ENCODE assay signal across 8 cellular contexts in genomic region chr13:27252467-27252866, GRCh38. TPM values are rescaled to one million over a fixed set of nuclear protein-coding genes. Genes with fewer than 3 reads are reported as not detected.
DNase-seq lines count a peak whose midpoint lies in the region; ATAC-seq and TF ChIP-seq lines count a peak whose summit lies in the region.

No MANE protein-coding gene starts in this region.

- H3K27ac ChIP-seq in CD4-positive, CD25-positive, alpha-beta regulatory T cell (ENCODE audit: insufficient read depth, low read length, poor library complexity, severe bottlenecking) = peak overlapping the region; percentile 97
- no peak overlapping the region for H3K27ac ChIP-seq in endodermal cell (ENCODE audit: low read depth, low read length)

- no peaks in the 10 kb centered on the region for H3K27me3 ChIP-seq in CD4-positive, CD25-positive, alpha-beta regulatory T cell (ENCODE audit: control insufficient read depth, insufficient read depth, low read length)
- H3K27me3 ChIP-seq in endodermal cell (ENCODE audit: control insufficient read depth, insufficient read depth, low read length, poor library complexity, severe bottlenecking) (no peaks in the 10 kb centered on the region), neuron (ENCODE audit: insufficient read depth, low read length) (no peaks in the 10 kb centered on the region)

- peak overlapping the region; percentile 99 for H3K4me3 ChIP-seq in CD4-positive, CD25-positive, alpha-beta regulatory T cell (ENCODE audit: low read depth, low read length)
- H3K4me3 ChIP-seq in NB4 (ENCODE audit: low read depth, low read length) (peak overlapping the region; percentile 78), endodermal cell (ENCODE audit: low read length) (peak overlapping the region; percentile 96), neuron (ENCODE audit: low read length) (peak overlapping the region; percentile 78)

- peaks cover 30% of the 10 kb centered on the region for H3K36me3 ChIP-seq in CD4-positive, CD25-positive, alpha-beta regulatory T cell (ENCODE audit: control insufficient read depth, insufficient read depth, low read length)
- peaks cover 49% of the 10 kb centered on the region for H3K36me3 ChIP-seq in endodermal cell (ENCODE audit: control insufficient read depth, insufficient read depth, low read length)
- peaks cover 45% of the 10 kb centered on the region for H3K36me3 ChIP-seq in neuron (ENCODE audit: insufficient read depth, low read length)

- peak overlapping the region; percentile 95 for H3K9ac ChIP-seq in endodermal cell (ENCODE audit: extremely low read depth, low read length, poor library complexity, severe bottlenecking)

- H3K27me3 Mint-ChIP-seq in CD4-positive, CD25-positive, alpha-beta regulatory T cell = no peaks in the 10 kb centered on the region
- H3K27me3 Mint-ChIP-seq in endodermal cell (ENCODE audit: insufficient read depth) = no peaks in the 10 kb centered on the region

- H3K9me3 Mint-ChIP-seq in CD4-positive, CD25-positive, alpha-beta regulatory T cell = no peaks in the 10 kb centered on the region
- no peaks in the 10 kb centered on the region for H3K9me3 Mint-ChIP-seq in endodermal cell

- ATAC-seq in CD4-positive, CD25-positive, alpha-beta regulatory T cell (ENCODE audit: low read depth in 2 of 2) = no peak
- no peak for ATAC-seq in HG03342 (IDR thresholded peaks at IDR 0.05; ENCODE audit: unreplicated experiment)

- peaks cover 33% of the 10 kb centered on the region for H3K4me1 ChIP-seq in CD4-positive, CD25-positive, alpha-beta regulatory T cell (ENCODE audit: control insufficient read depth, insufficient read depth, low read length, poor library complexity, severe bottlenecking)
- no peaks in the 10 kb centered on the region for H3K4me1 ChIP-seq in endodermal cell (ENCODE audit: control insufficient read depth, insufficient read depth, low read length)
- peaks cover 24% of the 10 kb centered on the region for H3K4me1 ChIP-seq in neuron (ENCODE audit: insufficient read depth, low read length)

- no peak overlapping the region for H2AFZ ChIP-seq in neuron (ENCODE audit: low read depth, low read length)

- H3K9me3 ChIP-seq in CD4-positive, CD25-positive, alpha-beta regulatory T cell (ENCODE audit: control insufficient read depth in 2 of 2, low read length in 2 of 2) = no peaks in the 10 kb centered on the region
- H3K9me3 ChIP-seq in endodermal cell (ENCODE audit: control insufficient read depth, low read length) (no peaks in the 10 kb centered on the region), neuron (ENCODE audit: low read length) (no peaks in the 10 kb centered on the region)

- DNase-seq in CD4-positive, CD25-positive, alpha-beta regulatory T cell = no peak
- DNase-seq in NB4 (ENCODE audit: low read depth) (no peak), endodermal cell (no peak), NCI-H526 (lab: John Stamatoyannopoulos, UW) (no peak), H4 (ENCODE audit: low spot score) (no peak), epidermal melanocyte (ENCODE audit: insufficient read length, low spot score) (no peak)

- no peak for TF ChIP-seq CTCF in NB4 (IDR thresholded peaks at IDR 0.05; ENCODE audit: low read depth, low read length)
- TF ChIP-seq CTCF in endodermal cell (conservative IDR thresholded peaks at IDR 0.05) = no peak

- H3K4me1 Mint-ChIP-seq in CD4-positive, CD25-positive, alpha-beta regulatory T cell = peaks cover 29 to 70% (median 44%) of the 10 kb centered on the region in 4 donors
- H3K4me1 Mint-ChIP-seq in endodermal cell = peaks cover 19% of the 10 kb centered on the region

- no peak for TF ChIP-seq POLR2A in NB4 (IDR thresholded peaks at IDR 0.05; ENCODE audit: extremely low read depth, insufficient read length)

- H3K27ac Mint-ChIP-seq in CD4-positive, CD25-positive, alpha-beta regulatory T cell = peak overlapping the region; percentile 99 to 100 (median 100)
- H3K27ac Mint-ChIP-seq in endodermal cell = peak overlapping the region; percentile 100

- peak overlapping the region; percentile 96 to 98 (median 96) for H3K4me3 Mint-ChIP-seq in CD4-positive, CD25-positive, alpha-beta regulatory T cell
- H3K4me3 Mint-ChIP-seq in endodermal cell = peak overlapping the region; percentile 95

- H3K36me3 Mint-ChIP-seq in CD4-positive, CD25-positive, alpha-beta regulatory T cell = peaks cover 20% of the 10 kb centered on the region
- peaks cover 44% of the 10 kb centered on the region for H3K36me3 Mint-ChIP-seq in endodermal cell (ENCODE audit: low read depth)

RNA-seq across cellular contexts. Expression of gene RPL21, which starts 1.1 kb away (rescaled TPM):
- total RNA-seq in CD4-positive, CD25-positive, alpha-beta regulatory T cell = 1,575 TPM
- polyA plus RNA-seq in CD4-positive, CD25-positive, alpha-beta regulatory T cell = 1,000 to 10,000 TPM; 4,189 to 7,317 (median 5,908) TPM
- total RNA-seq in endodermal cell = 100 to 1,000 TPM; 882 to 975 TPM
- 1,851 TPM for polyA plus RNA-seq in endodermal cell (2013, experiment 1 of 2)
- polyA plus RNA-seq in endodermal cell (2013, experiment 2 of 2) = 1,837 TPM
- total RNA-seq in H4 (2014; rRNA removed; shearing (Covaris generic)) = 875 and 975 TPM in 2 replicates

RNA-seq across cellular contexts. Expression of gene RASL11A, which starts 18.2 kb away (rescaled TPM):
- 2.9 TPM for total RNA-seq in CD4-positive, CD25-positive, alpha-beta regulatory T cell
- under 1 TPM in 3 of 4 donors, not detected in 1; 0.25 to 0.84 (median 0.26) TPM for polyA plus RNA-seq in CD4-positive, CD25-positive, alpha-beta regulatory T cell
- total RNA-seq in endodermal cell = 1 to 10 TPM in 1 of 2 donors, under 1 TPM in 1; 0.95 to 1.1 TPM
- polyA plus RNA-seq in endodermal cell (2013, experiment 1 of 2) = 1.2 TPM
- 0.70 TPM for polyA plus RNA-seq in endodermal cell (2013, experiment 2 of 2)
- 31.0 and 36.5 TPM in 2 replicates for total RNA-seq in H4 (2014; rRNA removed; shearing (Covaris generic))
